Comparison of ENCODE assay signal across 1 cellular context in genomic region chr3:47871389-47871788, GRCh38.
TF ChIP-seq lines count a peak whose summit lies in the region.

No MANE protein-coding gene starts in this region.

TF ChIP-seq in K562, 482 proteins besides CTCF, POLR2A, EP300 and RAD21 (continued from another document and continues in another):
- 0 out of 2 replicates have a peak, but pooled peaks have one; percentile 59 for TF ChIP-seq LCOR (CRISPR knock-in tag; IDR thresholded peaks at IDR 0.05)
- no peak for TF ChIP-seq MAFF (IDR thresholded peaks at IDR 0.05; ENCODE audit: low read length)
- TF ChIP-seq KLF1 (tag; IDR thresholded peaks at IDR 0.05), result peak; percentile 96
- TF ChIP-seq ZBTB34 (CRISPR knock-in tag; IDR thresholded peaks at IDR 0.05), result no peak
- peak; percentile 47; the same call in 1 of the 2 replicates for TF ChIP-seq ZEB2 (IDR thresholded peaks at IDR 0.05)
- no peak for TF ChIP-seq PRMT5 (CRISPR knock-in tag; IDR thresholded peaks at IDR 0.05)
- 0 out of 2 replicates have a peak, but pooled peaks have one; percentile 29 for TF ChIP-seq ZFX (CRISPR knock-in tag; IDR thresholded peaks at IDR 0.05)
- TF ChIP-seq HDAC2 (IDR thresholded peaks at IDR 0.05), result peak; percentile 62; the same call in 1 of the 2 replicates
- TF ChIP-seq SAP30 (IDR thresholded peaks at IDR 0.05; ENCODE audit: borderline replicate concordance, insufficient read depth, low read depth, low read length, poor library complexity, severe bottlenecking), result peak; percentile 49
- TF ChIP-seq MAZ (CRISPR knock-in tag; conservative IDR thresholded peaks at IDR 0.05 in 1 of 2, IDR thresholded peaks at IDR 0.05 in 1 of 2), result 0 out of 4 replicates have a peak, but pooled peaks of 1 of the 2 experiments have one; percentile 44
- TF ChIP-seq CBX3 (IDR thresholded peaks at IDR 0.05; ENCODE audit: borderline replicate concordance in 1 of 2, low read length in 2 of 2), result peak in 1 of 2 experiments; percentile 75; a peak in 2 of 3 replicates
- peak; percentile 56 for TF ChIP-seq MXD1 (CRISPR knock-in tag; IDR thresholded peaks at IDR 0.05; ENCODE audit: borderline replicate concordance, poor library complexity, severe bottlenecking)
- no peak for TF ChIP-seq JUNB (CRISPR knock-in tag; conservative IDR thresholded peaks at IDR 0.05)
- no peak for TF ChIP-seq HCFC1 (IDR thresholded peaks at IDR 0.05; ENCODE audit: low read depth, low read length)
- no peak for TF ChIP-seq CBX2 (IDR thresholded peaks at IDR 0.05; ENCODE audit: insufficient read depth, low read length, poor library complexity, severe bottlenecking)
- TF ChIP-seq ZKSCAN1 (IDR thresholded peaks at IDR 0.05; ENCODE audit: low read depth, low read length), result 0 out of 2 replicates have a peak, but pooled peaks have one; percentile 16
- TF ChIP-seq ZBTB26 (CRISPR knock-in tag; IDR thresholded peaks at IDR 0.05), result no peak
- TF ChIP-seq ZBTB8A (IDR thresholded peaks at IDR 0.05; ENCODE audit: partially characterized antibody), result no peak
- TF ChIP-seq L3MBTL2 (IDR thresholded peaks at IDR 0.05), result peak; percentile 91
- TF ChIP-seq NCOR1 (IDR thresholded peaks at IDR 0.05), result peak; percentile 33; the same call in 1 of the 2 replicates
- TF ChIP-seq NR4A1 (CRISPR knock-in tag; IDR thresholded peaks at IDR 0.05), result no peak
- TF ChIP-seq NR4A1 (tag; IDR thresholded peaks at IDR 0.05), result peak; percentile 46; the same call in 1 of the 2 replicates
- no peak for TF ChIP-seq E2F4 (CRISPR knock-in tag; IDR thresholded peaks at IDR 0.05; ENCODE audit: low read depth)
- TF ChIP-seq IRF1 (CRISPR knock-in tag; IDR thresholded peaks at IDR 0.05; ENCODE audit: borderline replicate concordance), result no peak
- TF ChIP-seq SOX6 (IDR thresholded peaks at IDR 0.05), result peak; percentile 58
- no peak for TF ChIP-seq HSF4 (CRISPR knock-in tag; IDR thresholded peaks at IDR 0.05; ENCODE audit: borderline replicate concordance)
- TF ChIP-seq DIDO1 (tag; IDR thresholded peaks at IDR 0.05; ENCODE audit: low read depth), result no peak
- TF ChIP-seq MNT (conservative IDR thresholded peaks at IDR 0.05), result peak; percentile 97 to 98
- no peak for TF ChIP-seq ZNF277 (CRISPR knock-in tag; IDR thresholded peaks at IDR 0.05; ENCODE audit: borderline replicate concordance)
- TF ChIP-seq HIVEP1 (CRISPR knock-in tag; IDR thresholded peaks at IDR 0.05), result no peak
- TF ChIP-seq THRA (IDR thresholded peaks at IDR 0.05), result no peak
- TF ChIP-seq ZNF436 (CRISPR knock-in tag; IDR thresholded peaks at IDR 0.05), result no peak
- peak; percentile 52 for TF ChIP-seq TEAD4 (IDR thresholded peaks at IDR 0.05; ENCODE audit: low read length)
- no peak for TF ChIP-seq TEAD4 (CRISPR knock-in tag; IDR thresholded peaks at IDR 0.05; ENCODE audit: borderline replicate concordance)
- TF ChIP-seq SMARCA4 (IDR thresholded peaks at IDR 0.05), result peak; percentile 42; the same call in 1 of the 2 replicates
- TF ChIP-seq MYNN (IDR thresholded peaks at IDR 0.05), result no peak
- no peak for TF ChIP-seq MYNN (CRISPR knock-in tag; IDR thresholded peaks at IDR 0.05)
- peak; percentile 35; the same call in 1 of the 2 replicates for TF ChIP-seq ZNF263 (CRISPR knock-in tag; IDR thresholded peaks at IDR 0.05; ENCODE audit: borderline replicate concordance)
- TF ChIP-seq SMC3 (conservative IDR thresholded peaks at IDR 0.05; ENCODE audit: insufficient read depth, low read depth, low read length), result 0 out of 2 replicates have a peak, but pooled peaks have one; percentile 15
- no peak for TF ChIP-seq TRIM25 (IDR thresholded peaks at IDR 0.05; ENCODE audit: borderline replicate concordance)
- peak; percentile 39; the same call in 1 of the 2 replicates for TF ChIP-seq JUND (IDR thresholded peaks at IDR 0.05; ENCODE audit: borderline replicate concordance, low read depth, low read length)
- no peak; the same call in 2 of the 3 replicates for TF ChIP-seq JUND (tag; IDR thresholded peaks at IDR 0.05; ENCODE audit: borderline replicate concordance, low read depth, low read length)
- TF ChIP-seq CTBP1 (IDR thresholded peaks at IDR 0.05; ENCODE audit: borderline replicate concordance), result peak; percentile 82; the same call in 1 of the 2 replicates
- peak; percentile 100 for TF ChIP-seq KLF13 (tag; IDR thresholded peaks at IDR 0.05; ENCODE audit: borderline replicate concordance, low read depth)
- TF ChIP-seq HNRNPK (IDR thresholded peaks at IDR 0.05; ENCODE audit: low read depth, low read length, poor library complexity, severe bottlenecking), result no peak
- TF ChIP-seq ARNT (IDR thresholded peaks at IDR 0.05), result no peak
- TF ChIP-seq SIN3A (IDR thresholded peaks at IDR 0.05; ENCODE audit: borderline replicate concordance in 2 of 2, control insufficient read depth in 1 of 2, low read depth in 2 of 2, low read length in 2 of 2), result peak; percentile 62 to 93; a peak in 2 of 4 replicates
- no peak for TF ChIP-seq NONO (IDR thresholded peaks at IDR 0.05; ENCODE audit: low read depth in 2 of 2, low read length in 1 of 2)
- TF ChIP-seq TCF3 (CRISPR knock-in tag; IDR thresholded peaks at IDR 0.05), result 0 out of 2 replicates have a peak, but pooled peaks have one; percentile 22
- TF ChIP-seq ZNF785 (CRISPR knock-in tag; IDR thresholded peaks at IDR 0.05), result no peak
- TF ChIP-seq RCOR1 (IDR thresholded peaks at IDR 0.05; ENCODE audit: borderline replicate concordance in 1 of 2, low read depth in 2 of 2, low read length in 2 of 2), result peak in 1 of 2 experiments; percentile 75; a peak in 3 of 4 replicates
- TF ChIP-seq SREBF2 (CRISPR knock-in tag; IDR thresholded peaks at IDR 0.05), result no peak
- TF ChIP-seq ILK (tag; IDR thresholded peaks at IDR 0.05; ENCODE audit: borderline replicate concordance, low read depth), result no peak
- no peak for TF ChIP-seq ZNF121 (CRISPR knock-in tag; conservative IDR thresholded peaks at IDR 0.05)
- TF ChIP-seq MEIS2 (IDR thresholded peaks at IDR 0.05; ENCODE audit: partially characterized antibody), result peak; percentile 21
- no peak for TF ChIP-seq CTCFL (IDR thresholded peaks at IDR 0.05; ENCODE audit: borderline replicate concordance, insufficient read depth, low read depth, low read length, poor library complexity, severe bottlenecking)
